Comparison of ENCODE assay signal across 19 cellular contexts in the genomic region with DNA sequence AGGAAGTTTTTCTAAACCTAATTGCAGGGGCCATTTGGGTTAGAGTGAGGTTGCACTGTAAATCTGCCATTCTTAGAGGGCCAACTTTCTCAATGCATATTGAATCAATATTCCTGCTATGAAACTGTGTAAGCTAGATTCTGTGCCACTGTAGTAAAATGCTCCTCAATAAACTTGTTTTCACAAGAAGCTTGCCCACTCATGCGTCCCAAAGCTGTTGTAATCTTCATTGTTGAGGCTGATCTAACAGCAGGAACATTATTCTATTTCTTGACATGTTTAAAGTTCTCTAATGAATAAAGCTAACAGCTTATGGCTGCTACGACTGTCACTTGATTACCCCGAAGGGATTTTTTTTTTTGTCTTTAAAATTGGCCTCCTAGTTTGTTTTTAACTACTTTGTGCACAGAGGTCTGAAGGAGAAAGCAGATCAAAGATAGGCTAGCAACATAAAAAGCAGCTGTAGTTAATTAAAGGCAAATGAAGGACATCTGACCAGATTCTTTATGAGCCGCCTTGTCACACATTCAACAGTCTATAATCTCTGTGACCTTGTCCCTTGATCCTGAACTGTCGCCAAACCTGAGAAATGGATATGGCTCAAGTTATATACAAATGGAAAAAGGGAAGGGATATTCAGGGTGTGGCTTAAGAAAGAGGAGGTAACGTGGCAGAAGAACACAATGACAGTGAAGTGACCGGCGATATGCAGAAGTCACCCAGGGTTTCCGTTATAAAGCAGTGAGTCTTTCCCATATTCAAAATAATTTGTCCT.
DNase-seq lines count a peak whose midpoint lies in the region; ATAC-seq and TF ChIP-seq lines count a peak whose summit lies in the region.
"Had no signal": no experiment of that assay in that cellular context is flagged by ENCODE, and none has a peak within 500 bp of the region (broad histone marks: within the 10 kb centered on the region; RNA-seq: fewer than 3 reads in every experiment).

No MANE protein-coding gene starts in this region.

- H3K9me3 Mint-ChIP-seq in CD4-positive, alpha-beta memory T cell = peaks cover 0 to 11% (median 5%) of the 10 kb centered on the region in 8 donors

- H3K4me1 ChIP-seq in mucosa of descending colon (ENCODE audit: low read depth) = no peaks in the 10 kb centered on the region
- H3K4me1 ChIP-seq in CD4-positive, alpha-beta memory T cell (ENCODE audit: insufficient read depth, low read length) = no peaks in the 10 kb centered on the region

- no peak overlapping the region for H3K27ac ChIP-seq in CD4-positive, alpha-beta memory T cell (ENCODE audit: low read depth, low read length)
- H3K27ac ChIP-seq: C4-2B, SK-N-MC had no signal

- no peaks in the 10 kb centered on the region for H3K27me3 ChIP-seq in CD4-positive, alpha-beta memory T cell (ENCODE audit: insufficient read depth, low read length)

- peak; percentile 21 for ATAC-seq in mucosa of descending colon

- intact Hi-C loops in mucosa of descending colon (cut with DNase I, micrococcal nuclease) = no loop called here
- intact Hi-C loops in CD4-positive, alpha-beta memory T cell (cut with micrococcal nuclease) = no loop called here

- TF ChIP-seq CTCF in mucosa of descending colon (IDR thresholded peaks at IDR 0.05) = no peak

- H3K9me3 ChIP-seq in mucosa of descending colon = no peaks in the 10 kb centered on the region
- no peaks in the 10 kb centered on the region for H3K9me3 ChIP-seq in CD4-positive, alpha-beta memory T cell (ENCODE audit: control insufficient read depth in 1 of 2, low read length in 2 of 2)

- no peak overlapping the region for H3K4me3 ChIP-seq in mucosa of descending colon
- H3K4me3 ChIP-seq in CD4-positive, alpha-beta memory T cell (ENCODE audit: low read length in 2 of 2) = no peak overlapping the region
- H3K4me3 ChIP-seq: SK-N-MC had no signal

- CTCF ChIA-PET in HEK293T (lab: Yijun Ruan, JAX) = interaction anchor here (0.7 kb wide), 1 partner anchor 243 kb away, joined by 3 read pairs; no protein-coding TSS in a partner anchor
- CTCF ChIA-PET in CD4-positive, alpha-beta memory T cell (lab: Charles Lee; ENCODE audit: partially characterized antibody) = no interaction called here

- POLR2A ChIA-PET in HEK293T (lab: Yijun Ruan, JAX) = no interaction called here
- POLR2A ChIA-PET in CD4-positive, alpha-beta memory T cell (lab: Charles Lee; ENCODE audit: partially characterized antibody) = no interaction called here

- no peak overlapping the region for H3K4me3 Mint-ChIP-seq in CD4-positive, alpha-beta memory T cell
- H3K4me3 Mint-ChIP-seq: IgD-negative memory B cell had no signal

- no peaks in the 10 kb centered on the region for H3K4me1 Mint-ChIP-seq in CD4-positive, alpha-beta memory T cell
- H3K4me1 Mint-ChIP-seq: IgD-negative memory B cell had no signal

- DNase-seq in HEK293T (ENCODE audit: extremely low spot score) (peak; percentile 23), NCI-H69 (lab: John Stamatoyannopoulos, UW) (peak; percentile 97), mucosa of descending colon (peak in 1 of 3 donors; percentile 4), NCI-H2107 (lab: John Stamatoyannopoulos, UW) (no peak), COLO829 (ENCODE audit: low spot score) (no peak), LoVo (ENCODE audit: low spot score) (no peak)
- DNase-seq in CD4-positive, alpha-beta memory T cell = no peak
- DNase-seq: AML-193, DMS 273 treated with DMSO at 0.1 percent for 48 hours, DND-41, Kasumi-1, NCI-H1105 treated with DMSO at 0.1 percent for 48 hours, NCI-H187, NCI-H345, OCI-M1, Right ventricle myocardium superior had no signal

- no peaks in the 10 kb centered on the region for H3K36me3 ChIP-seq in mucosa of descending colon (ENCODE audit: low read depth)
- H3K36me3 ChIP-seq in CD4-positive, alpha-beta memory T cell (ENCODE audit: insufficient read depth, low read length) = no peaks in the 10 kb centered on the region

- H3K27me3 Mint-ChIP-seq in CD4-positive, alpha-beta memory T cell = peaks cover 0 to 1% of the 10 kb centered on the region in 2 donors
- H3K27me3 Mint-ChIP-seq: IgD-negative memory B cell had no signal

- no peak overlapping the region for H3K27ac Mint-ChIP-seq in CD4-positive, alpha-beta memory T cell
- H3K27ac Mint-ChIP-seq: IgD-negative memory B cell had no signal

- no peaks in the 10 kb centered on the region for H3K36me3 Mint-ChIP-seq in CD4-positive, alpha-beta memory T cell
- H3K36me3 Mint-ChIP-seq: IgD-negative memory B cell had no signal

TF ChIP-seq in HEK293T, 16 proteins besides CTCF, POLR2A, EP300 and RAD21:
- TF ChIP-seq ELF4 (IDR thresholded peaks at IDR 0.05) (no peak), LEF1 (IDR thresholded peaks at IDR 0.05; ENCODE audit: borderline replicate concordance) (peak; percentile 62), SUZ12 (IDR thresholded peaks at IDR 0.05) (no peak), ZNF384 (IDR thresholded peaks at IDR 0.05) (peak; percentile 80), FOXK2 (IDR thresholded peaks at IDR 0.05) (no peak), TARDBP (IDR thresholded peaks at IDR 0.05) (no peak), NFRKB (IDR thresholded peaks at IDR 0.05) (no peak), L3MBTL2 (conservative IDR thresholded peaks at IDR 0.05) (no peak), FOXM1 (IDR thresholded peaks at IDR 0.05; ENCODE audit: borderline replicate concordance) (no peak; the same call in 1 of the 2 replicates), BHLHE40 (IDR thresholded peaks at IDR 0.05; ENCODE audit: borderline replicate concordance) (no peak), CTBP1 (IDR thresholded peaks at IDR 0.05; ENCODE audit: borderline replicate concordance) (peak; percentile 92), ARNT (IDR thresholded peaks at IDR 0.05) (0 out of 2 replicates have a peak, but pooled peaks have one; percentile 37), SP1 (IDR thresholded peaks at IDR 0.05) (no peak), FOXA1 (IDR thresholded peaks at IDR 0.05) (peak; percentile 72; the same call in 1 of the 2 replicates), HDGF (IDR thresholded peaks at IDR 0.05; ENCODE audit: borderline replicate concordance) (no peak)
- TF ChIP-seq, protein P1, sequence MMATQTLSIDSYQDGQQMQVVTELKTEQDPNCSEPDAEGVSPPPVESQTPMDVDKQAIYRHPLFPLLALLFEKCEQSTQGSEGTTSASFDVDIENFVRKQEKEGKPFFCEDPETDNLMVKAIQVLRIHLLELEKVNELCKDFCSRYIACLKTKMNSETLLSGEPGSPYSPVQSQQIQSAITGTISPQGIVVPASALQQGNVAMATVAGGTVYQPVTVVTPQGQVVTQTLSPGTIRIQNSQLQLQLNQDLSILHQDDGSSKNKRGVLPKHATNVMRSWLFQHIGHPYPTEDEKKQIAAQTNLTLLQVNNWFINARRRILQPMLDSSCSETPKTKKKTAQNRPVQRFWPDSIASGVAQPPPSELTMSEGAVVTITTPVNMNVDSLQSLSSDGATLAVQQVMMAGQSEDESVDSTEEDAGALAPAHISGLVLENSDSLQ (IDR thresholded peaks at IDR 0.05) = peak; percentile 90

Comparison
In these comparisons a context has a peak if more than half of its experiments do, and no peak if none do; other contexts are left out.
1. DNase-seq: peak in HEK293T (single experiment) and NCI-H69 (single experiment); none in NCI-H2107 (single experiment), COLO829 (single experiment), CD4-positive, alpha-beta memory T cell (0 of 5) and LoVo (single experiment).